18 cellular contexts compared by ENCODE assay signal in genomic region chr1:236150972-236151371, GRCh38.
"Had no signal": no experiment of that assay in that cellular context is flagged by ENCODE, and none has a peak within 500 bp of the region (broad histone marks: within the 10 kb centered on the region; RNA-seq: fewer than 3 reads in every experiment).

No MANE protein-coding gene starts in this region.

- H3K4me1 ChIP-seq: psoas muscle, uterus had no signal

- H3K27ac ChIP-seq: ovary, psoas muscle, uterus had no signal

- DNase-seq: activated gamma-delta T cell treated with Interleukin-2 at 50 U/mL for 16 hours; activated T-cell treated with anti-CD3 and anti-CD28 coated beads, Interleukin-2, amount 50 U/mL, for 1 hour; central memory CD4-positive, alpha-beta T cell; effector memory CD4-positive, alpha-beta T cell; head of caudate nucleus; naive thymus-derived CD4-positive, alpha-beta T cell; ovary; psoas muscle; stimulated activated CD4-positive, alpha-beta T cell treated with anti-CD3 and anti-CD28 coated beads, Interleukin-12 subunit alpha, Interleukin-12 subunit beta, amount 100 ng/mL, for 4 hours; stimulated activated CD4-positive, alpha-beta T cell treated with anti-CD3 and anti-CD28 coated beads, Interleukin-4, amount 100 ng/mL, for 4 hours; substantia nigra; T-cell; uterus had no signal

- H3K9me3 ChIP-seq: ovary, psoas muscle, tibial nerve, uterus had no signal

- H3K4me3 ChIP-seq: ovary, psoas muscle, tibial nerve, uterus had no signal

- H3K27me3 ChIP-seq: ovary, tibial nerve, uterus had no signal

- H3K36me3 ChIP-seq: ovary, uterus had no signal

- FAIRE-seq: frontal cortex, keratinocyte had no signal

- ATAC-seq: esophagus mucosa; left lobe of liver; naive thymus-derived CD4-positive, alpha-beta T cell; psoas muscle; T-cell had no signal
